8 cellular contexts compared by ENCODE assay signal in genomic region chr10:124063736-124064135, GRCh38. TPM values are rescaled to one million over a fixed set of nuclear protein-coding genes. Genes with fewer than 3 reads are reported as not detected.
DNase-seq lines count a peak whose midpoint lies in the region; ATAC-seq, FAIRE-seq and TF ChIP-seq lines count a peak whose summit lies in the region.

No MANE protein-coding gene starts in this region.

- peak; percentile 46 for ATAC-seq in GM18502 (IDR thresholded peaks at IDR 0.05; ENCODE audit: poor library complexity, unreplicated experiment)
- no peak for ATAC-seq in activated CD8-positive, alpha-beta memory T cell treated with anti-CD3 and anti-CD28 coated beads, Interleukin-2, amount 10 ng/mL, durations not matched to agents 7 days and 5 days
- ATAC-seq in HG03565 (IDR thresholded peaks at IDR 0.05; ENCODE audit: unreplicated experiment): no peak

- peaks cover 10% of the 10 kb centered on the region for H3K27me3 Mint-ChIP-seq in activated CD8-positive, alpha-beta memory T cell treated with anti-CD3 and anti-CD28 coated beads, Interleukin-2, amount 10 ng/mL, durations not matched to agents 7 days and 5 days

- H3K4me3 ChIP-seq in dorsolateral prefrontal cortex: peak overlapping the region in 5 of 59 donors; percentile 0 to 30 (median 18)

- no peak overlapping the region for H3K27ac Mint-ChIP-seq in activated CD8-positive, alpha-beta memory T cell treated with anti-CD3 and anti-CD28 coated beads, Interleukin-2, amount 10 ng/mL, durations not matched to agents 7 days and 5 days

- peak overlapping the region in 39 of 59 donors; percentile 1 to 86 (median 61) for H3K27ac ChIP-seq in dorsolateral prefrontal cortex

- no peak for TF ChIP-seq CTCF in dorsolateral prefrontal cortex (IDR thresholded peaks at IDR 0.05 in 54 of 56, conservative IDR thresholded peaks at IDR 0.05 in 2 of 56; ENCODE audit: low read depth in 1 of 56, partially characterized antibody in 56 of 56)

- FAIRE-seq in RCC 7860 (lab: Jason Lieb, UNC): no peak

- CTCF ChIA-PET in activated CD8-positive, alpha-beta memory T cell treated with anti-CD3 and anti-CD28 coated beads, Interleukin-2, amount 10 ng/mL, durations not matched to agents 7 days and 5 days (lab: Charles Lee): interaction anchor here (1.9 kb wide), 1 partner anchor 69 kb away, joined by 4 read pairs; no protein-coding TSS in a partner anchor

- intact Hi-C loops in dorsolateral prefrontal cortex (cut with DNase I): no loop called here

- peaks cover 3% of the 10 kb centered on the region for H3K4me1 Mint-ChIP-seq in activated CD8-positive, alpha-beta memory T cell treated with anti-CD3 and anti-CD28 coated beads, Interleukin-2, amount 10 ng/mL, durations not matched to agents 7 days and 5 days

- H3K27me3 ChIP-seq in dorsolateral prefrontal cortex: peaks cover 0 to 13% (median 0%) of the 10 kb centered on the region in 45 donors

- no peaks in the 10 kb centered on the region for H3K9me3 Mint-ChIP-seq in activated CD8-positive, alpha-beta memory T cell treated with anti-CD3 and anti-CD28 coated beads, Interleukin-2, amount 10 ng/mL, durations not matched to agents 7 days and 5 days (ENCODE audit: low read depth)

- no peaks in the 10 kb centered on the region for H3K36me3 Mint-ChIP-seq in activated CD8-positive, alpha-beta memory T cell treated with anti-CD3 and anti-CD28 coated beads, Interleukin-2, amount 10 ng/mL, durations not matched to agents 7 days and 5 days

- DNase-seq in M059J (ENCODE audit: low read depth): peak; percentile 87
- DNase-seq in dorsolateral prefrontal cortex: peak in 2 of 10 donors; percentile 39
- DNase-seq in pulmonary artery endothelial cell (ENCODE audit: low read depth, low spot score): peak; percentile 33
- no peak for DNase-seq in activated CD8-positive, alpha-beta memory T cell treated with anti-CD3 and anti-CD28 coated beads, Interleukin-2, amount 10 ng/mL, durations not matched to agents 7 days and 5 days
- no peak for DNase-seq in NCI-H524 (lab: John Stamatoyannopoulos, UW)
- DNase-seq in RCC 7860 (ENCODE audit: low spot score): no peak

- H3K4me3 Mint-ChIP-seq in activated CD8-positive, alpha-beta memory T cell treated with anti-CD3 and anti-CD28 coated beads, Interleukin-2, amount 10 ng/mL, durations not matched to agents 7 days and 5 days: no peak overlapping the region

RNA-seq across cellular contexts. Expression of gene CHST15, which starts 29.7 kb away (rescaled TPM):
- 15.2 and 15.6 TPM in 2 replicates for total RNA-seq in M059J (2014; rRNA removed; shearing (Covaris generic))
- total RNA-seq in dorsolateral prefrontal cortex (10 to 100 TPM; 24.1 to 81.5 (median 53.1) TPM), pulmonary artery endothelial cell (29.0 and 36.3 TPM in 2 replicates)
- total RNA-seq in activated CD8-positive, alpha-beta memory T cell treated with anti-CD3 and anti-CD28 coated beads, Interleukin-2, amount 10 ng/mL, durations not matched to agents 7 days and 5 days: under 1 TPM in 1 of 2 experiments, not detected in 1; 0.09 TPM

Comparison
In these comparisons a context has a peak if more than half of its experiments do, and no peak if none do; other contexts are left out.
1. DNase-seq: peak in M059J (single experiment) and pulmonary artery endothelial cell (single experiment); none in activated CD8-positive, alpha-beta memory T cell treated with anti-CD3 and anti-CD28 coated beads, Interleukin-2, amount 10 ng/mL, durations not matched to agents 7 days and 5 days (single experiment), NCI-H524 (0 of 2) and RCC 7860 (single experiment).
2. RNA of gene CHST15, which starts 29.7 kb away (total RNA-seq): 24.1 to 81.5 TPM in dorsolateral prefrontal cortex, 29.0 to 36.3 TPM in pulmonary artery endothelial cell and 15.2 to 15.6 TPM in M059J; 0.09 TPM in activated CD8-positive, alpha-beta memory T cell treated with anti-CD3 and anti-CD28 coated beads, Interleukin-2, amount 10 ng/mL, durations not matched to agents 7 days and 5 days; every median in the first group is over 10 times any median in the second.